Comparison of ENCODE assay signal across 7 cellular contexts in genomic region chr6:69232506-69233194, GRCh38.
DNase-seq lines count a peak whose midpoint lies in the region; ATAC-seq and TF ChIP-seq lines count a peak whose summit lies in the region.

No MANE protein-coding gene starts in this region.

- H3K36me3 ChIP-seq in transverse colon: no peaks in the 10 kb centered on the region

- peak; percentile 96 for ATAC-seq in GM18861 (IDR thresholded peaks at IDR 0.05; ENCODE audit: unreplicated experiment)
- ATAC-seq in HG02759 (IDR thresholded peaks at IDR 0.05; ENCODE audit: unreplicated experiment): peak; percentile 98

- TF ChIP-seq POLR2A in erythroblast (IDR thresholded peaks at IDR 0.05; ENCODE audit: low read length): no peak
- no peak for TF ChIP-seq POLR2A in transverse colon (IDR thresholded peaks at IDR 0.05)

- TF ChIP-seq CTCF in transverse colon (IDR thresholded peaks at IDR 0.05): no peak

- no peak overlapping the region for H3K4me3 ChIP-seq in transverse colon

- in situ Hi-C loops in transverse colon (cut with MboI; ENCODE audit: low pct_ligation_motif_present in 1 of 4, low pct_unique_long_range_greater_than_20kb in 1 of 4, low sequenced_read_pairs in 3 of 4): no loop called here

- H3K9me3 ChIP-seq in transverse colon: no peaks in the 10 kb centered on the region

- intact Hi-C loops in transverse colon (cut with DNase I; ENCODE audit: low total_unique reads): no loop called here

- H3K4me1 ChIP-seq in transverse colon: no peaks in the 10 kb centered on the region

- no peak overlapping the region for H3K27ac ChIP-seq in transverse colon

- DNase-seq in NCI-H1105 (lab: John Stamatoyannopoulos, UW) (peak; percentile 52), erythroblast (lab: John Stamatoyannopoulos, UW) (peak; percentile 49 to 51), myocyte (ENCODE audit: low read depth) (peak; percentile 77), transverse colon (peak; percentile 63)
- DNase-seq in activated CD4-positive, alpha-beta T cell treated with anti-CD3 and anti-CD28 coated beads, Interleukin-2, amount 50 U/mL, for 1 hour: peak; percentile 23

- WGBS in transverse colon (ENCODE audit: low coverage in 1 of 2), 2 donors: 10 to 64% methylated on average over 3 to 24 of the region's 24 CpGs

- no peaks in the 10 kb centered on the region for H3K27me3 ChIP-seq in transverse colon

- TF ChIP-seq EP300 in transverse colon (IDR thresholded peaks at IDR 0.05; ENCODE audit: low read depth): no peak

Comparison
In these comparisons a context has a peak if more than half of its experiments do, and no peak if none do; other contexts are left out.
1. DNase-seq: peak in every context shown above with its lines; median percentile 77 in myocyte; 63 in transverse colon; 52 in NCI-H1105; 50 in erythroblast; 23 in activated CD4-positive, alpha-beta T cell treated with anti-CD3 and anti-CD28 coated beads, Interleukin-2, amount 50 U/mL, for 1 hour.